7 cellular contexts compared by ENCODE assay signal in the genomic region with DNA sequence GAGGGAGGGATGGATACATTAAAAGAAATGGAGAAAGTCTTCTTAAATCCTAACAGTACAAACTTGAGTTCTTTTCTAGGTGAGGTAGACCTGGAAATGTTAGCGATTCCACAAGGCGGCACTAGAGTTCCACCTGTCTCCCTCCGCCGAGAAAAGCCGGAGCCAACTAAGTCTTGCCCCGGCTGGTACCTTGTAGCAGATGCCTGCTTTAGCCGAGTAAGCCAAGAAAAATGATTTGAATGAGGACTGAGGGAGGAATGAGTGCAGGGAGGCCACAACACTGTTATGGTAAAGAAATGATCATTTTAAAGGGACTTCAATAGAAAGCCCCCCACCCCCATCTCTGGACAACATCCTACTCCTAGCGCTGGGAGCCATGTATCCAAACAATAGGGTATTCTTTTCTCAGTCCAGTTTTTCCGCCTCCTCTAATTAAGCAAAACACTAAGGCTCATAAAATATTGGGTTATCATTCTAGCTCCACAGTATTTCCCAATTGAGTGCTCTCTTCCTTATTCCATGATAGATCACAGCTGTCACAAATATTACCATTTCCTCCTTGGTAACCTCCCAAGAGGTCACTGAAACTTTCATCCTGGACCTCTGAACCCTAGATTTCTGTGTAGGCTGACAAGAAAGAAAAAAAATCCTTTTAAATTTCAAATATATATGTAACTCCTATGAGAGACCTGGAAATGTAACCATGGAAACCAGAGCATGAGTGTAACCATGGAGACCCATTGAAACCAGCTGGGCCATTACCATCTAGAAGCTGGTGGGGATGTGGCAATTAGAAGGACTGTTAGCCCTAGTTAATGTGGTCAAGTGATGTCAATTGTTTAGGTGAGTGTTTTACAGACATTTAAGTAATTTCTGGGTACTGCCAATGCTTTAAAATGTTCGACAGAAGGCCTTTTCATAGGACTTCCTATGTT. TPM values are rescaled to one million over a fixed set of nuclear protein-coding genes. Genes with fewer than 3 reads are reported as not detected.
DNase-seq lines count a peak whose midpoint lies in the region; ATAC-seq and TF ChIP-seq lines count a peak whose summit lies in the region.

No MANE protein-coding gene starts in this region.

- peak overlapping the region; percentile 15 for H3K4me3 ChIP-seq in effector memory CD4-positive, alpha-beta T cell (ENCODE audit: insufficient read depth, low read depth, low read length, poor library complexity, severe bottlenecking)
- no peak overlapping the region for H3K4me3 ChIP-seq in lung

- DNase-seq in GM13977 (ENCODE audit: low spot score), result peak; percentile 79
- peak; percentile 69 for DNase-seq in NCI-H82 treated with DMSO at 0.1 percent for 48 hours (lab: John Stamatoyannopoulos, UW; ENCODE audit: unreplicated experiment)
- DNase-seq in activated CD8-positive, alpha-beta memory T cell treated with anti-CD3 and anti-CD28 coated beads for 1 hour (ENCODE audit: extremely low read depth in 1 of 2, low read depth in 1 of 2), result peak; percentile 40 to 62
- DNase-seq in effector memory CD4-positive, alpha-beta T cell, result peak; percentile 50 to 62 (median 52)
- peak; percentile 78 for DNase-seq in lung (ENCODE audit: low spot score)
- DNase-seq in stimulated activated CD4-positive, alpha-beta T cell treated with anti-CD3 and anti-CD28 coated beads, TNF-alpha, amount 100 ng/mL, for 24 hours (ENCODE audit: low read depth in 3 of 3), result peak; percentile 65 to 77 (median 66)

- peak; percentile 68 for ATAC-seq in HG03460 (IDR thresholded peaks at IDR 0.05; ENCODE audit: unreplicated experiment)
- peak; percentile 89 for ATAC-seq in lung (ENCODE audit: insufficient read depth, low FRiP score)

- peak; percentile 86 for TF ChIP-seq CTCF in GM13977 (IDR thresholded peaks at IDR 0.05; ENCODE audit: extremely low read depth, insufficient read depth, missing control alignments)
- peak; percentile 76 for TF ChIP-seq CTCF in lung (IDR thresholded peaks at IDR 0.05; ENCODE audit: control extremely low read depth, extremely low read depth)

- no peaks in the 10 kb centered on the region for H3K36me3 ChIP-seq in effector memory CD4-positive, alpha-beta T cell (ENCODE audit: control insufficient read depth, insufficient read depth, low read length)
- no peaks in the 10 kb centered on the region for H3K36me3 ChIP-seq in lung (ENCODE audit: control insufficient read depth in 2 of 2, insufficient read depth in 2 of 2, low read length in 2 of 2)

- 18 to 22% methylated on average over 10 of the region's 10 CpGs for WGBS in lung, 2 donors

- no peak overlapping the region for H3K27ac ChIP-seq in effector memory CD4-positive, alpha-beta T cell (ENCODE audit: insufficient read depth, low read length, poor library complexity, severe bottlenecking)
- no peak overlapping the region for H3K27ac ChIP-seq in lung (ENCODE audit: low read depth in 1 of 2, low read length in 1 of 2)

- H3K27me3 ChIP-seq in effector memory CD4-positive, alpha-beta T cell (replicated peaks; ENCODE audit: control insufficient read depth, insufficient read depth, low read length, poor library complexity, severe bottlenecking), result no peaks in the 10 kb centered on the region
- no peaks in the 10 kb centered on the region for H3K27me3 ChIP-seq in lung (ENCODE audit: control insufficient read depth, insufficient read depth)

- H3K9me3 ChIP-seq in effector memory CD4-positive, alpha-beta T cell (ENCODE audit: control insufficient read depth, low read length), result no peaks in the 10 kb centered on the region
- no peaks in the 10 kb centered on the region for H3K9me3 ChIP-seq in lung (ENCODE audit: control insufficient read depth in 2 of 2, insufficient read depth in 1 of 2, low read length in 1 of 2)

- in situ Hi-C loops in GM13977 (cut with MboI; ENCODE audit: low pct_unique_long_range_greater_than_20kb, low sequenced_read_pairs, unreplicated experiment), result loop anchor here (10.0 kb wide), 1 partner anchor 257 kb away; no protein-coding TSS in a partner anchor

- H3K4me1 ChIP-seq in effector memory CD4-positive, alpha-beta T cell (ENCODE audit: control insufficient read depth, insufficient read depth, low read length, poor library complexity, severe bottlenecking), result peaks cover 6% of the 10 kb centered on the region
- H3K4me1 ChIP-seq in lung (ENCODE audit: control insufficient read depth in 2 of 2, insufficient read depth in 2 of 2, low read length in 2 of 2), result peaks cover 0 to 1% of the 10 kb centered on the region in 2 donors

RNA-seq across cellular contexts. Expression of a gene that starts 58.3 kb away (rescaled TPM):
- 10 to 100 TPM; 16.4 to 45.0 TPM for total RNA-seq in lung
- polyA plus RNA-seq in lung, result 1 to 10 TPM; 7.9 to 9.7 TPM

RNA-seq across cellular contexts. Expression of a gene that starts 58.4 kb away (rescaled TPM):
- 1 to 10 TPM; 3.9 to 5.0 TPM for total RNA-seq in lung
- 1 to 10 TPM; 2.9 to 3.1 TPM for polyA plus RNA-seq in lung
